15 cellular contexts compared by ENCODE assay signal in genomic region chr5:42483472-42484154, GRCh38.
DNase-seq lines count a peak whose midpoint lies in the region; ATAC-seq and TF ChIP-seq lines count a peak whose summit lies in the region.
"Had no signal": no experiment of that assay in that cellular context is flagged by ENCODE, and none has a peak within 500 bp of the region (broad histone marks: within the 10 kb centered on the region; RNA-seq: fewer than 3 reads in every experiment).

No MANE protein-coding gene starts in this region.

- H3K27ac Mint-ChIP-seq in activated CD4-positive, alpha-beta T cell treated with anti-CD3 and anti-CD28 coated beads for 36 hours, result no peak overlapping the region
- H3K27ac Mint-ChIP-seq: CD4-positive, alpha-beta memory T cell had no signal

- no peak overlapping the region for H3K4me3 ChIP-seq in parathyroid adenoma (ENCODE audit: low read depth, low read length)
- H3K4me3 ChIP-seq in osteoblast (ENCODE audit: insufficient read depth, low read length), result no peak overlapping the region
- H3K4me3 ChIP-seq in esophagus muscularis mucosa, result no peak overlapping the region

- H3K4me3 Mint-ChIP-seq in activated CD4-positive, alpha-beta T cell treated with anti-CD3 and anti-CD28 coated beads for 36 hours, result no peak overlapping the region
- H3K4me3 Mint-ChIP-seq: CD4-positive, alpha-beta memory T cell had no signal

- H3K27me3 ChIP-seq in parathyroid adenoma (ENCODE audit: control insufficient read depth, insufficient read depth, low read length) (no peaks in the 10 kb centered on the region), osteoblast (ENCODE audit: insufficient read depth, low read length) (no peaks in the 10 kb centered on the region), esophagus muscularis mucosa (no peaks in the 10 kb centered on the region)

- H3K9me3 ChIP-seq in parathyroid adenoma (ENCODE audit: control insufficient read depth, low read length), result no peaks in the 10 kb centered on the region
- H3K9me3 ChIP-seq in osteoblast (ENCODE audit: low read depth, low read length), result no peaks in the 10 kb centered on the region
- peaks cover 0 to 5% (median 0%) of the 10 kb centered on the region in 4 donors for H3K9me3 ChIP-seq in esophagus muscularis mucosa

- no peak for TF ChIP-seq POLR2A in esophagus muscularis mucosa (IDR thresholded peaks at IDR 0.05; ENCODE audit: low read depth)

- intact Hi-C loops in activated CD4-positive, alpha-beta T cell treated with anti-CD3 and anti-CD28 coated beads for 36 hours (cut with DNase I, micrococcal nuclease), result no loop called here
- intact Hi-C loops in esophagus muscularis mucosa (cut with DNase I), result no loop called here

- H3K4me2 ChIP-seq in parathyroid adenoma (ENCODE audit: low read length) (peak overlapping the region; percentile 0), osteoblast (ENCODE audit: insufficient read depth, low read length) (no peak overlapping the region)

- H3K36me3 ChIP-seq in parathyroid adenoma (ENCODE audit: control insufficient read depth, insufficient read depth, low read length) (no peaks in the 10 kb centered on the region), osteoblast (ENCODE audit: insufficient read depth, low read length) (no peaks in the 10 kb centered on the region), esophagus muscularis mucosa (no peaks in the 10 kb centered on the region)

- H3K27ac ChIP-seq in parathyroid adenoma (no peak overlapping the region), osteoblast (ENCODE audit: low read depth, low read length) (no peak overlapping the region), esophagus muscularis mucosa (replicated peaks in 1 of 4) (no peak overlapping the region)

- CTCF ChIA-PET in activated CD4-positive, alpha-beta T cell treated with anti-CD3 and anti-CD28 coated beads for 36 hours (lab: Charles Lee), result interaction anchor here (0.7 kb wide), 1 partner anchor 420 kb away, joined by 3 read pairs; no protein-coding TSS in a partner anchor

- H3K4me1 Mint-ChIP-seq in activated CD4-positive, alpha-beta T cell treated with anti-CD3 and anti-CD28 coated beads for 36 hours, result no peaks in the 10 kb centered on the region
- H3K4me1 Mint-ChIP-seq: CD4-positive, alpha-beta memory T cell had no signal

- no peak for DNase-seq in activated CD4-positive, alpha-beta T cell treated with anti-CD3 and anti-CD28 coated beads for 36 hours
- DNase-seq in stimulated activated naive CD8-positive, alpha-beta T cell treated with anti-CD3 and anti-CD28 coated beads, Interleukin-15, Interleukin-2, amounts not matched to agents 100 U/mL and 50 U/mL, for 24 hours, result no peak
- DNase-seq in osteoblast (ENCODE audit: insufficient read length, low spot score, missing footprints) (no peak), esophagus muscularis mucosa (ENCODE audit: extremely low spot score) (no peak)
- DNase-seq: activated CD4-positive, alpha-beta T cell treated with anti-CD3 and anti-CD28 coated beads for 48 hours; activated effector memory CD4-positive, alpha-beta T cell treated with anti-CD3 and anti-CD28 coated beads, Interleukin-2, amount 50 U/mL, for 16 hours; CD4-positive, alpha-beta memory T cell; left ventricle myocardium superior; NCI-H510A treated with DMSO at 0.1 percent for 48 hours; nucleus accumbens; stimulated activated CD4-positive, alpha-beta T cell treated with anti-CD3 and anti-CD28 coated beads, Interleukin-2, amount 100 ng/mL, for 24 hours had no signal

- 77% methylated on average over 5 of the region's 5 CpGs for WGBS in esophagus muscularis mucosa

- H2AFZ ChIP-seq in parathyroid adenoma (no peak overlapping the region), osteoblast (ENCODE audit: low read length) (no peak overlapping the region)

- TF ChIP-seq EP300 in esophagus muscularis mucosa (IDR thresholded peaks at IDR 0.05), result no peak

- POLR2A ChIA-PET in activated CD4-positive, alpha-beta T cell treated with anti-CD3 and anti-CD28 coated beads for 36 hours (lab: Charles Lee), result no interaction called here

- H4K20me1 ChIP-seq in osteoblast (ENCODE audit: insufficient read depth, low read length), result no peaks in the 10 kb centered on the region

- TF ChIP-seq CTCF in parathyroid adenoma (IDR thresholded peaks at IDR 0.05) (no peak), osteoblast (IDR thresholded peaks at IDR 0.05; ENCODE audit: extremely low read depth, low read depth, low read length) (no peak), esophagus muscularis mucosa (IDR thresholded peaks at IDR 0.05) (no peak)

- H3K36me3 Mint-ChIP-seq in activated CD4-positive, alpha-beta T cell treated with anti-CD3 and anti-CD28 coated beads for 36 hours (ENCODE audit: low read depth), result no peaks in the 10 kb centered on the region
- H3K36me3 Mint-ChIP-seq: CD4-positive, alpha-beta memory T cell had no signal

- H3K9me3 Mint-ChIP-seq in activated CD4-positive, alpha-beta T cell treated with anti-CD3 and anti-CD28 coated beads for 36 hours (ENCODE audit: low read depth), result no peaks in the 10 kb centered on the region

- no peaks in the 10 kb centered on the region for H3K79me2 ChIP-seq in parathyroid adenoma
- no peaks in the 10 kb centered on the region for H3K79me2 ChIP-seq in osteoblast (ENCODE audit: insufficient read depth, low read length)

- peaks cover 2% of the 10 kb centered on the region for H3K27me3 Mint-ChIP-seq in activated CD4-positive, alpha-beta T cell treated with anti-CD3 and anti-CD28 coated beads for 36 hours

- H3K4me1 ChIP-seq in parathyroid adenoma (peaks cover 7% of the 10 kb centered on the region), osteoblast (ENCODE audit: insufficient read depth, low read length) (no peaks in the 10 kb centered on the region), esophagus muscularis mucosa (peaks cover 0 to 20% (median 14%) of the 10 kb centered on the region in 4 donors)

- ATAC-seq in GM18909 (IDR thresholded peaks at IDR 0.05; ENCODE audit: poor library complexity, unreplicated experiment), result peak; percentile 95
- ATAC-seq in GM21619 (IDR thresholded peaks at IDR 0.05; ENCODE audit: unreplicated experiment), result peak; percentile 93
- peak; percentile 94 for ATAC-seq in HG03378 (IDR thresholded peaks at IDR 0.05; ENCODE audit: unreplicated experiment)
- no peak for ATAC-seq in activated CD4-positive, alpha-beta T cell treated with anti-CD3 and anti-CD28 coated beads for 36 hours
- no peak for ATAC-seq in stimulated activated naive CD8-positive, alpha-beta T cell treated with anti-CD3 and anti-CD28 coated beads, Interleukin-15, Interleukin-2, amounts not matched to agents 100 U/mL and 50 U/mL, for 24 hours
- ATAC-seq: left ventricle myocardium superior had no signal

- H3K9ac ChIP-seq in parathyroid adenoma, result no peak overlapping the region

Comparison
In these comparisons a context has a peak if more than half of its experiments do, and no peak if none do; other contexts are left out.
1. ATAC-seq: peak in GM18909 (single experiment), GM21619 (single experiment) and HG03378 (single experiment); none in activated CD4-positive, alpha-beta T cell treated with anti-CD3 and anti-CD28 coated beads for 36 hours (single experiment) and stimulated activated naive CD8-positive, alpha-beta T cell treated with anti-CD3 and anti-CD28 coated beads, Interleukin-15, Interleukin-2, amounts not matched to agents 100 U/mL and 50 U/mL, for 24 hours (single experiment).